ENCODE assay signal across 1 cellular context in the genomic region with DNA sequence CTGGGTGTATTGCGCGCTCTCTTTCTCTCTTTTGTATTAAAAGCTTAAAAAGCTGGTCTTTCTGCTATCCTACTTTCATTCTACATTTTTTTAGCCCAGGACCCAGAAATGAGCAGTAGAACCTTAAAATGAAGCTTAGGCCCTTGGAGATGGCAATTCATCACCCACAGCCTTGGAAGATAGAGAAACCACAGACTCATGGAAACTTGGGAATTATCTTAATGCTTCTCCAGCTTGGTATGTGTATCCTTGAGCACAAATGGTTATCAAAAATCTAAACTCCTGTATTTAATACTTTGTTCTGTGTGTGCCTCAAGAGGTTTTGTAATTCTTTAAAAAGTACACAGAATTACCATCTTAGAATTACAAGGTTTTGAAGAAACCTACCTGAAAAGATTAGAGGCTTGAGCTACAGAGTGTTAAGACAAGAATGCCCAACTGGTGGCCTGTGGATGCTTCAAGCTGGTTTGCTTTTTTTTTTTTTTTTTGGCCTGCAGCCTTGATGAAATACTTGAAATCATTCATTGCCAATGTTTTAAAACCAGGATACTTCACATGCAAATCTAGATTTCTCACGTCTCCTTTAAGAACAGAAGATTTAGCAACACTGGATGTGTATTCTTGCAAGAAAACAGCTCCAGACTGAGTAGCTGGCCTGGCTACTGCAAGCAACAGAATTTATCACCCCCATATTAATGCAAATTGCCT.
TF ChIP-seq lines count a peak whose summit lies in the region.

No MANE protein-coding gene starts in this region.

TF ChIP-seq in GM12878, 131 proteins besides CTCF, POLR2A, EP300 and RAD21 (continued from another document):
- TF ChIP-seq, protein P1, sequence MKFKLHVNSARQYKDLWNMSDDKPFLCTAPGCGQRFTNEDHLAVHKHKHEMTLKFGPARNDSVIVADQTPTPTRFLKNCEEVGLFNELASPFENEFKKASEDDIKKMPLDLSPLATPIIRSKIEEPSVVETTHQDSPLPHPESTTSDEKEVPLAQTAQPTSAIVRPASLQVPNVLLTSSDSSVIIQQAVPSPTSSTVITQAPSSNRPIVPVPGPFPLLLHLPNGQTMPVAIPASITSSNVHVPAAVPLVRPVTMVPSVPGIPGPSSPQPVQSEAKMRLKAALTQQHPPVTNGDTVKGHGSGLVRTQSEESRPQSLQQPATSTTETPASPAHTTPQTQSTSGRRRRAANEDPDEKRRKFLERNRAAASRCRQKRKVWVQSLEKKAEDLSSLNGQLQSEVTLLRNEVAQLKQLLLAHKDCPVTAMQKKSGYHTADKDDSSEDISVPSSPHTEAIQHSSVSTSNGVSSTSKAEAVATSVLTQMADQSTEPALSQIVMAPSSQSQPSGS (IDR thresholded peaks at IDR 0.05; ENCODE audit: low read length) = no peak
- TF ChIP-seq BCL3 (IDR thresholded peaks at IDR 0.05; ENCODE audit: borderline replicate concordance, insufficient read depth, low read depth, low read length, poor library complexity, severe bottlenecking) = no peak
- TF ChIP-seq KAT2A (conservative IDR thresholded peaks at IDR 0.05; ENCODE audit: control insufficient read depth, low read depth, low read length) = no peak
- TF ChIP-seq BACH1 (IDR thresholded peaks at IDR 0.05; ENCODE audit: borderline replicate concordance) = no peak
- no peak for TF ChIP-seq STAT3 (IDR thresholded peaks at IDR 0.05; ENCODE audit: low read depth, low read length)
- no peak for TF ChIP-seq CHD2 (IDR thresholded peaks at IDR 0.05; ENCODE audit: borderline replicate concordance, low read depth, low read length)
- TF ChIP-seq, protein P2, sequence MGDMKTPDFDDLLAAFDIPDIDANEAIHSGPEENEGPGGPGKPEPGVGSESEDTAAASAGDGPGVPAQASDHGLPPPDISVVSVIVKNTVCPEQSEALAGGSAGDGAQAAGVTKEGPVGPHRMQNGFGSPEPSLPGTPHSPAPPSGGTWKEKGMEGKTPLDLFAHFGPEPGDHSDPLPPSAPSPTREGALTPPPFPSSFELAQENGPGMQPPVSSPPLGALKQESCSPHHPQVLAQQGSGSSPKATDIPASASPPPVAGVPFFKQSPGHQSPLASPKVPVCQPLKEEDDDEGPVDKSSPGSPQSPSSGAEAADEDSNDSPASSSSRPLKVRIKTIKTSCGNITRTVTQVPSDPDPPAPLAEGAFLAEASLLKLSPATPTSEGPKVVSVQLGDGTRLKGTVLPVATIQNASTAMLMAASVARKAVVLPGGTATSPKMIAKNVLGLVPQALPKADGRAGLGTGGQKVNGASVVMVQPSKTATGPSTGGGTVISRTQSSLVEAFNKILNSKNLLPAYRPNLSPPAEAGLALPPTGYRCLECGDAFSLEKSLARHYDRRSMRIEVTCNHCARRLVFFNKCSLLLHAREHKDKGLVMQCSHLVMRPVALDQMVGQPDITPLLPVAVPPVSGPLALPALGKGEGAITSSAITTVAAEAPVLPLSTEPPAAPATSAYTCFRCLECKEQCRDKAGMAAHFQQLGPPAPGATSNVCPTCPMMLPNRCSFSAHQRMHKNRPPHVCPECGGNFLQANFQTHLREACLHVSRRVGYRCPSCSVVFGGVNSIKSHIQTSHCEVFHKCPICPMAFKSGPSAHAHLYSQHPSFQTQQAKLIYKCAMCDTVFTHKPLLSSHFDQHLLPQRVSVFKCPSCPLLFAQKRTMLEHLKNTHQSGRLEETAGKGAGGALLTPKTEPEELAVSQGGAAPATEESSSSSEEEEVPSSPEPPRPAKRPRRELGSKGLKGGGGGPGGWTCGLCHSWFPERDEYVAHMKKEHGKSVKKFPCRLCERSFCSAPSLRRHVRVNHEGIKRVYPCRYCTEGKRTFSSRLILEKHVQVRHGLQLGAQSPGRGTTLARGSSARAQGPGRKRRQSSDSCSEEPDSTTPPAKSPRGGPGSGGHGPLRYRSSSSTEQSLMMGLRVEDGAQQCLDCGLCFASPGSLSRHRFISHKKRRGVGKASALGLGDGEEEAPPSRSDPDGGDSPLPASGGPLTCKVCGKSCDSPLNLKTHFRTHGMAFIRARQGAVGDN (IDR thresholded peaks at IDR 0.05) = no peak
- no peak for TF ChIP-seq SIX5 (IDR thresholded peaks at IDR 0.05; ENCODE audit: low read depth, low read length, severe bottlenecking)
- TF ChIP-seq, protein P3, sequence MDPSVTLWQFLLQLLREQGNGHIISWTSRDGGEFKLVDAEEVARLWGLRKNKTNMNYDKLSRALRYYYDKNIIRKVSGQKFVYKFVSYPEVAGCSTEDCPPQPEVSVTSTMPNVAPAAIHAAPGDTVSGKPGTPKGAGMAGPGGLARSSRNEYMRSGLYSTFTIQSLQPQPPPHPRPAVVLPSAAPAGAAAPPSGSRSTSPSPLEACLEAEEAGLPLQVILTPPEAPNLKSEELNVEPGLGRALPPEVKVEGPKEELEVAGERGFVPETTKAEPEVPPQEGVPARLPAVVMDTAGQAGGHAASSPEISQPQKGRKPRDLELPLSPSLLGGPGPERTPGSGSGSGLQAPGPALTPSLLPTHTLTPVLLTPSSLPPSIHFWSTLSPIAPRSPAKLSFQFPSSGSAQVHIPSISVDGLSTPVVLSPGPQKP (IDR thresholded peaks at IDR 0.05; ENCODE audit: low read depth, low read length) = no peak
- no peak for TF ChIP-seq BCL11A (IDR thresholded peaks at IDR 0.05; ENCODE audit: low read depth, low read length)
- no peak for TF ChIP-seq MEF2B (IDR thresholded peaks at IDR 0.05; ENCODE audit: partially characterized antibody, poor library complexity, severe bottlenecking)
- no peak for TF ChIP-seq ATF7 (IDR thresholded peaks at IDR 0.05; ENCODE audit: low read depth)
